ENCODE assay signal across 29 cellular contexts in the genomic region with DNA sequence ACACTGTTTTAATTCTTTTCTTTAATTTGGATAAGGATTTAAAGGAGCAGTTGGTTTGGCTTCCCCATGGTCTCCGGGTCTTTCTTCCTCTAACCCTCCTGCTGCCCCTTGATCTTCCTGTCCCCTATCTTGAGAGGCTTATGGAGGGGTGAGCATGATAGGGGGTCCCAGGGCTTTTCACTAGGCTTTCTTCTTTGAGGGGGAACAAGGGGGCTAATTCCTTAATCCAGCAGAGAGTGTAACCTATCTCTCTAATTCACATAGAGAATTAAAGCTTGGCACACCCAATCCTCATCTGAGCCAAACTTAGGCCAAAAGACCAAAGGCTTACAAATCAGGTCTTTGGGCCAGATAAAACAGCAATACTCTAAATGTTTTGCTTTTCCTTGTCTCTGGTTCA. TPM values are rescaled to one million over a fixed set of nuclear protein-coding genes. Genes with fewer than 3 reads are reported as not detected.
"Had no signal": no experiment of that assay in that cellular context is flagged by ENCODE, and none has a peak within 500 bp of the region (broad histone marks: within the 10 kb centered on the region; RNA-seq: fewer than 3 reads in every experiment).

No MANE protein-coding gene starts in this region.

- H3K79me2 ChIP-seq: parathyroid adenoma had no signal

- H3K27me3 Mint-ChIP-seq: naive thymus-derived CD4-positive, alpha-beta T cell had no signal

- H3K4me1 ChIP-seq: left ventricle myocardium inferior, parathyroid adenoma, right atrium auricular region, right lobe of liver, stomach, testis, thyroid gland, transverse colon, upper lobe of left lung, vagina had no signal

- H3K9me3 ChIP-seq: left ventricle myocardium inferior, mucosa of descending colon, neutrophil, right atrium auricular region, right lobe of liver, stomach, testis, thyroid gland, transverse colon, upper lobe of left lung, vagina had no signal

- H2AFZ ChIP-seq: parathyroid adenoma had no signal

- H3K36me3 ChIP-seq: neutrophil, right atrium auricular region, right lobe of liver, thyroid gland, transverse colon, upper lobe of left lung, vagina had no signal

- ATAC-seq: mucosa of descending colon; naive thymus-derived CD4-positive, alpha-beta T cell; natural killer cell treated with Interleukin-12 subunit alpha and Interleukin-12 subunit beta and Interleukin-15 and Interleukin-18, amount 100 ng/mL, for 72 hours; right lobe of liver; stimulated activated naive B cell treated with anti-CD40 and anti-IgM and Interleukin-4, amounts not matched to agents 10 μg/mL and 1 μg/mL and 100 μg/mL, for 72 hours; stimulated activated naive CD8-positive, alpha-beta T cell treated with anti-CD3 and anti-CD28 coated beads, Interleukin-15, Interleukin-2, amounts not matched to agents 100 U/mL and 50 U/mL, for 24 hours had no signal

- H3K27ac Mint-ChIP-seq: mesothelial cell of epicardium; natural killer cell treated with Interleukin-12 subunit alpha and Interleukin-12 subunit beta and Interleukin-15 and Interleukin-18, amount 100 ng/mL, for 72 hours; stimulated activated naive B cell treated with anti-CD40 and anti-IgM and Interleukin-4, amounts not matched to agents 10 μg/mL and 1 μg/mL and 100 μg/mL, for 72 hours had no signal

- H3K36me3 Mint-ChIP-seq: natural killer cell treated with Interleukin-12 subunit alpha and Interleukin-12 subunit beta and Interleukin-15 and Interleukin-18, amount 100 ng/mL, for 72 hours; stimulated activated naive B cell treated with anti-CD40 and anti-IgM and Interleukin-4, amounts not matched to agents 10 μg/mL and 1 μg/mL and 100 μg/mL, for 72 hours had no signal

- H3K27me3 ChIP-seq: right atrium auricular region, right lobe of liver, stomach, testis, thyroid gland, transverse colon, upper lobe of left lung, vagina had no signal

- H3K9me3 Mint-ChIP-seq: mesothelial cell of epicardium; naive thymus-derived CD4-positive, alpha-beta T cell; natural killer cell treated with Interleukin-12 subunit alpha and Interleukin-12 subunit beta and Interleukin-15 and Interleukin-18, amount 100 ng/mL, for 72 hours; neural crest cell; stimulated activated naive B cell treated with anti-CD40 and anti-IgM and Interleukin-4, amounts not matched to agents 10 μg/mL and 1 μg/mL and 100 μg/mL, for 72 hours had no signal

- H3K9ac ChIP-seq: parathyroid adenoma had no signal

- H3K27ac ChIP-seq: left ventricle myocardium inferior, neutrophil, parathyroid adenoma, right atrium auricular region, right lobe of liver, skin epidermis, stomach, testis, thyroid gland, transverse colon, upper lobe of left lung, vagina had no signal

- DNase-seq: hypothalamus; islet precursor cell; left ventricle myocardium inferior; mucosa of descending colon; naive thymus-derived CD4-positive, alpha-beta T cell; occipital lobe; right lobe of liver; stimulated activated CD4-positive, alpha-beta T cell treated with anti-CD3 and anti-CD28 coated beads, Interleukin-12 subunit alpha, Interleukin-12 subunit beta, amount 100 ng/mL, for 4 hours; stimulated activated CD4-positive, alpha-beta T cell treated with anti-CD3 and anti-CD28 coated beads, Interleukin-15, amount 100 ng/mL, for 24 hours; stimulated activated CD4-positive, alpha-beta T cell treated with anti-CD3 and anti-CD28 coated beads, Interleukin-2, amount 100 ng/mL, for 24 hours; stimulated activated CD4-positive, alpha-beta T cell treated with anti-CD3 and anti-CD28 coated beads, Interleukin-4, amount 100 ng/mL, for 1 hour; stimulated activated naive B cell treated with anti-CD40 and anti-IgM and Interleukin-4, amounts not matched to agents 10 μg/mL and 1 μg/mL and 100 μg/mL, for 72 hours; stimulated activated naive CD8-positive, alpha-beta T cell treated with anti-CD3 and anti-CD28 coated beads, Interleukin-15, Interleukin-2, amounts not matched to agents 100 U/mL and 50 U/mL, for 24 hours; stomach; testis; thyroid gland; transverse colon; upper lobe of left lung had no signal

- H3K4me3 ChIP-seq: left ventricle myocardium inferior, lung, mucosa of descending colon, right atrium auricular region, right lobe of liver, skin epidermis, stomach, testis, thyroid gland, transverse colon, upper lobe of left lung, vagina had no signal

- H3K4me3 Mint-ChIP-seq: mesothelial cell of epicardium; naive thymus-derived CD4-positive, alpha-beta T cell; natural killer cell treated with Interleukin-12 subunit alpha and Interleukin-12 subunit beta and Interleukin-15 and Interleukin-18, amount 100 ng/mL, for 72 hours; neural crest cell; stimulated activated naive B cell treated with anti-CD40 and anti-IgM and Interleukin-4, amounts not matched to agents 10 μg/mL and 1 μg/mL and 100 μg/mL, for 72 hours had no signal

- H3K4me1 Mint-ChIP-seq: mesothelial cell of epicardium had no signal

RNA-seq across cellular contexts. Expression of a gene that starts 21.5 kb away (rescaled TPM):
- total RNA-seq: left ventricle myocardium inferior, lung, mucosa of descending colon, myocyte, neural crest cell, posterior vena cava, right atrium auricular region, stomach, thyroid gland, transverse colon, vagina had no signal
